26 cellular contexts compared by ENCODE assay signal in genomic region chr6:132388291-132388690, GRCh38. TPM values are rescaled to one million over a fixed set of nuclear protein-coding genes. Genes with fewer than 3 reads are reported as not detected.
A peak's percentile ranks its signal among the peaks of the same experiment; 100 is the strongest.
DNase-seq lines count a peak whose midpoint lies in the region; FAIRE-seq and TF ChIP-seq lines count a peak whose summit lies in the region.
"Had no signal": no experiment of that assay in that cellular context is flagged by ENCODE, and none has a peak within 500 bp of the region (broad histone marks: within the 10 kb centered on the region; RNA-seq: fewer than 3 reads in every experiment).

No MANE protein-coding gene starts in this region.

- POLR2A ChIA-PET in RWPE1 (lab: Yijun Ruan, JAX; ENCODE audit: low non-redundant PET) = no interaction called here

- H3K27ac ChIP-seq in keratinocyte (ENCODE audit: control insufficient read depth, insufficient read depth, low read length) = no peak overlapping the region
- no peak overlapping the region for H3K27ac ChIP-seq in RWPE1
- H3K27ac ChIP-seq: right atrium auricular region, testis had no signal

- H3K27ac Mint-ChIP-seq in activated CD4-positive, alpha-beta T cell treated with anti-CD3 and anti-CD28 coated beads, Interleukin-2, amount 10 ng/mL, durations not matched to agents 24 days and 14 days = no peak overlapping the region
- H3K27ac Mint-ChIP-seq: activated CD4-positive, alpha-beta T cell treated with anti-CD3 and anti-CD28 coated beads for 36 hours; activated CD8-positive, alpha-beta T cell treated with anti-CD3 and anti-CD28 coated beads, Interleukin-2, amount 10 ng/mL, durations not matched to agents 7 days and 5 days; stimulated activated naive CD8-positive, alpha-beta T cell treated with anti-CD3 and anti-CD28 coated beads, Interleukin-15, Interleukin-2, amounts not matched to agents 100 ng/mL and 50 ng/mL, for 24 hours had no signal

- H3K36me3 ChIP-seq in keratinocyte (ENCODE audit: control insufficient read depth in 2 of 2, extremely low read depth in 1 of 2, insufficient read depth in 2 of 2, low read length in 2 of 2) = no peaks in the 10 kb centered on the region
- H3K36me3 ChIP-seq: right atrium auricular region had no signal

- no peaks in the 10 kb centered on the region for H3K27me3 ChIP-seq in keratinocyte (ENCODE audit: control insufficient read depth, extremely low read depth, insufficient read depth, low read length)
- H3K27me3 ChIP-seq: right atrium auricular region, testis had no signal

- H4K20me1 ChIP-seq in keratinocyte (ENCODE audit: control insufficient read depth, extremely low read depth, insufficient read depth, low read length) = no peaks in the 10 kb centered on the region

- no peaks in the 10 kb centered on the region for H3K36me3 Mint-ChIP-seq in activated CD4-positive, alpha-beta T cell treated with anti-CD3 and anti-CD28 coated beads, Interleukin-2, amount 10 ng/mL, durations not matched to agents 24 days and 14 days (ENCODE audit: low read depth)

- TF ChIP-seq CTCF in keratinocyte (optimal IDR thresholded peaks at IDR 0.05 in 1 of 3, IDR thresholded peaks at IDR 0.05 in 1 of 3, conservative IDR thresholded peaks at IDR 0.05 in 1 of 3; ENCODE audit: extremely low read depth in 1 of 3, insufficient read depth in 2 of 3, low read length in 3 of 3) = no peak
- TF ChIP-seq CTCF in RWPE1 (conservative IDR thresholded peaks at IDR 0.05; ENCODE audit: low read depth) = no peak
- no peak for TF ChIP-seq CTCF in GM10266 (IDR thresholded peaks at IDR 0.05; ENCODE audit: control insufficient read depth, insufficient read depth, low read depth, missing control alignments)

- intact Hi-C loops in activated CD4-positive, alpha-beta T cell treated with anti-CD3 and anti-CD28 coated beads, Interleukin-2, amount 10 ng/mL, durations not matched to agents 24 days and 14 days (cut with micrococcal nuclease) = no loop called here

- H3K9me3 ChIP-seq in keratinocyte (ENCODE audit: control insufficient read depth, low read depth, low read length) = no peaks in the 10 kb centered on the region
- H3K9me3 ChIP-seq: right atrium auricular region, testis had no signal

- H3K9me1 ChIP-seq in keratinocyte (ENCODE audit: control insufficient read depth, extremely low read depth, insufficient read depth, low read length) = no peaks in the 10 kb centered on the region

- H3K4me3 ChIP-seq in keratinocyte (ENCODE audit: control insufficient read depth in 2 of 3, extremely low read depth in 1 of 3, insufficient read depth in 2 of 3, low read depth in 1 of 3, low read length in 3 of 3) = no peak overlapping the region
- H3K4me3 ChIP-seq: right atrium auricular region, testis had no signal

- H3K79me2 ChIP-seq in keratinocyte (ENCODE audit: control insufficient read depth, insufficient read depth, low read length) = no peaks in the 10 kb centered on the region

- H3K4me3 Mint-ChIP-seq in activated CD4-positive, alpha-beta T cell treated with anti-CD3 and anti-CD28 coated beads, Interleukin-2, amount 10 ng/mL, durations not matched to agents 24 days and 14 days = no peak overlapping the region
- H3K4me3 Mint-ChIP-seq: activated CD4-positive, alpha-beta T cell treated with anti-CD3 and anti-CD28 coated beads for 36 hours; activated CD8-positive, alpha-beta T cell treated with anti-CD3 and anti-CD28 coated beads, Interleukin-2, amount 10 ng/mL, durations not matched to agents 7 days and 5 days; stimulated activated naive CD8-positive, alpha-beta T cell treated with anti-CD3 and anti-CD28 coated beads, Interleukin-15, Interleukin-2, amounts not matched to agents 100 ng/mL and 50 ng/mL, for 24 hours had no signal

- CTCF ChIA-PET in RWPE1 (lab: Yijun Ruan, JAX) = no interaction called here

- H3K4me2 ChIP-seq in keratinocyte (ENCODE audit: control insufficient read depth, extremely low read depth, insufficient read depth, low read depth, low read length) = peak overlapping the region; percentile 2

- DNase-seq in EH (ENCODE audit: low read depth) (peak; percentile 63), M059J (ENCODE audit: low read depth) (peak; percentile 85), astrocyte of the hippocampus (ENCODE audit: low read depth, low spot score) (peak; percentile 21), keratinocyte (ENCODE audit: low read depth, low spot score) (no peak), LoVo (ENCODE audit: low spot score) (no peak), RWPE1 (ENCODE audit: low spot score) (no peak), GM10266 (ENCODE audit: extremely low spot score) (no peak)
- no peak for DNase-seq in activated CD4-positive, alpha-beta T cell treated with anti-CD3 and anti-CD28 coated beads, Interleukin-2, amount 10 ng/mL, durations not matched to agents 24 days and 14 days
- DNase-seq: activated CD4-positive, alpha-beta T cell treated with anti-CD3 and anti-CD28 coated beads for 36 hours; activated CD8-positive, alpha-beta T cell treated with anti-CD3 and anti-CD28 coated beads, Interleukin-2, amount 10 ng/mL, durations not matched to agents 7 days and 5 days; activated naive CD4-positive, alpha-beta T cell treated with anti-CD3 and anti-CD28 coated beads, Interleukin-2, amount 50 U/mL, for 16 hours; C1 segment of cervical spinal cord; DMS79 treated with DMSO at 0.1 percent for 48 hours; KG1; left ventricle myocardium superior; NCI-H1417 treated with DMSO at 0.1 percent for 48 hours; NCI-H2081 treated with DMSO at 0.1 percent for 48 hours; NCI-H345; NCI-H774; stimulated activated CD4-positive, alpha-beta T cell treated with anti-CD3 and anti-CD28 coated beads, Interleukin-2, amount 100 ng/mL, for 24 hours; stimulated activated CD8-positive, alpha-beta memory T cell treated with anti-CD3 and anti-CD28 coated beads, Interleukin-4, amount 100 ng/mL, for 48 hours; testis had no signal

- H3K9ac ChIP-seq in keratinocyte (ENCODE audit: control insufficient read depth, extremely low read depth, insufficient read depth, low read length) = no peak overlapping the region

- H3K27me3 Mint-ChIP-seq in activated CD4-positive, alpha-beta T cell treated with anti-CD3 and anti-CD28 coated beads, Interleukin-2, amount 10 ng/mL, durations not matched to agents 24 days and 14 days = peaks cover 19% of the 10 kb centered on the region

- H3K4me1 ChIP-seq in keratinocyte (ENCODE audit: control insufficient read depth, extremely low read depth, insufficient read depth, low read length) = peaks cover 9% of the 10 kb centered on the region
- H3K4me1 ChIP-seq: right atrium auricular region, testis had no signal

- FAIRE-seq in keratinocyte (lab: Jason Lieb, UNC) = peak; percentile 86
- FAIRE-seq: endothelial cell of umbilical vein, HTR-8/SVneo had no signal

- H3K4me1 Mint-ChIP-seq in activated CD4-positive, alpha-beta T cell treated with anti-CD3 and anti-CD28 coated beads, Interleukin-2, amount 10 ng/mL, durations not matched to agents 24 days and 14 days = no peaks in the 10 kb centered on the region
- H3K4me1 Mint-ChIP-seq: activated CD4-positive, alpha-beta T cell treated with anti-CD3 and anti-CD28 coated beads for 36 hours had no signal

- dilution Hi-C loops in keratinocyte (cut with MboI; ENCODE audit: extremely low pct_ligation_motif_present, low sequenced_read_pairs) = no loop called here

- H2AFZ ChIP-seq in keratinocyte (ENCODE audit: control insufficient read depth, low read length) = no peak overlapping the region

- no peaks in the 10 kb centered on the region for H3K9me3 Mint-ChIP-seq in activated CD4-positive, alpha-beta T cell treated with anti-CD3 and anti-CD28 coated beads, Interleukin-2, amount 10 ng/mL, durations not matched to agents 24 days and 14 days
- H3K9me3 Mint-ChIP-seq: stimulated activated naive CD8-positive, alpha-beta T cell treated with anti-CD3 and anti-CD28 coated beads, Interleukin-15, Interleukin-2, amounts not matched to agents 100 ng/mL and 50 ng/mL, for 24 hours had no signal

RNA-seq across cellular contexts. Expression of gene MOXD1, which starts 13.0 kb away (rescaled TPM):
- 170 and 207 TPM in 2 replicates for total RNA-seq in M059J (2014; rRNA removed; shearing (Covaris generic))
- 2.3 to 2.7 TPM (median 2.3 TPM) in 3 replicates for polyA plus RNA-seq in keratinocyte
- 0.16 TPM for polyA plus RNA-seq in keratinocyte (2011; ENCODE audit: low read depth)
- polyA plus RNA-seq in keratinocyte (2011; cell fraction: cytosol; rRNA removed) = 1.0 and 1.9 TPM in 2 replicates
- polyA plus RNA-seq in keratinocyte (2011; cell fraction: nucleus; rRNA removed) = 1.9 and 2.0 TPM in 2 replicates
- 0.35 and 2.1 TPM in 2 replicates for polyA plus RNA-seq in keratinocyte (2012; ENCODE audit: low replicate concordance)
- 0.75 to 1.7 TPM (median 1.6 TPM) in 3 replicates for polyA minus RNA-seq in keratinocyte
- 1.2 TPM for polyA minus RNA-seq in keratinocyte (2011; cell fraction: cytosol; rRNA and poly(A)+ RNA removed)
- polyA minus RNA-seq in keratinocyte (2011; cell fraction: nucleus; rRNA and poly(A)+ RNA removed) = 2.3 TPM in 2 replicates
- total RNA-seq in activated CD4-positive, alpha-beta T cell treated with anti-CD3 and anti-CD28 coated beads, Interleukin-2, amount 10 ng/mL, durations not matched to agents 24 days and 14 days = 0.12 TPM in 1 of 2 replicates, not detected in the other
- total RNA-seq: activated CD4-positive, alpha-beta T cell treated with anti-CD3 and anti-CD28 coated beads for 36 hours; activated CD8-positive, alpha-beta T cell treated with anti-CD3 and anti-CD28 coated beads, Interleukin-2, amount 10 ng/mL, durations not matched to agents 7 days and 5 days; endothelial cell of umbilical vein had no signal

Comparison
In these comparisons a context has a peak if more than half of its experiments do, and no peak if none do; other contexts are left out.
1. DNase-seq: peak in EH (single experiment), M059J (single experiment) and astrocyte of the hippocampus (single experiment); none in keratinocyte (single experiment), activated CD4-positive, alpha-beta T cell treated with anti-CD3 and anti-CD28 coated beads, Interleukin-2, amount 10 ng/mL, durations not matched to agents 24 days and 14 days (single experiment), LoVo (single experiment), RWPE1 (single experiment) and GM10266 (single experiment).
2. RNA of gene MOXD1, which starts 13.0 kb away (total RNA-seq): 170 to 207 TPM in M059J; 0.12 TPM in activated CD4-positive, alpha-beta T cell treated with anti-CD3 and anti-CD28 coated beads, Interleukin-2, amount 10 ng/mL, durations not matched to agents 24 days and 14 days; every median in the first group is over 100 times any median in the second.